21 cellular contexts compared by ENCODE assay signal in the genomic region with DNA sequence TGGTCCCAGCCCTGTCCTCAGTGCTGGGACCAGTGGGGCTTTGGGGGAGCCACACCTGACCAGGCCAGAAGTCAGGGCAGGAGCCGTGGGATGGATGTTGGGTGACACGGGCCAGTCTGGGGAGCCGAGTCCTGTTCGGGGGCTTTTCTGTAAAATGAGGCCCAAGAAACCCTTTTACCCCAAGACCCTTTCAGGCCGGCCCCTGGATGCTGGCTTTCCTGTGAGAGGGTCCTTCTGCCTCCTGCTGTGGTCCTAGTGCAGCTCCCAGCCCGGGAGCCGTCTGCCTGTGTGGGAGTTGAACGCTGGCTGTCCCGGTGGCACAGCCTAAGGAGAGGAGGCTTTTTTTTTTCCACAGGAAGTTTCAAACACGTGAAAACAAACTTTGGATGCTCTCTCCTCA.
DNase-seq lines count a peak whose midpoint lies in the region; ATAC-seq and TF ChIP-seq lines count a peak whose summit lies in the region.
"Had no signal": no experiment of that assay in that cellular context is flagged by ENCODE, and none has a peak within 500 bp of the region (broad histone marks: within the 10 kb centered on the region; RNA-seq: fewer than 3 reads in every experiment).

No MANE protein-coding gene starts in this region.

- WGBS in body of pancreas, 2 donors = 48 to 56% methylated on average over 9 to 10 of the region's 10 CpGs
- 89 to 92% (median 90%) methylated on average over 10 of the region's 10 CpGs for WGBS in psoas muscle, 3 donors

- ATAC-seq in body of pancreas (no peak), thoracic aorta (ENCODE audit: insufficient number of reproducible peaks, low FRiP score, low read depth) (no peak), psoas muscle (no peak)
- ATAC-seq: A549 had no signal

- H3K4me1 ChIP-seq in body of pancreas (peaks cover 50% of the 10 kb centered on the region), thoracic aorta (ENCODE audit: control insufficient read depth in 1 of 2, low read depth in 2 of 2) (peaks cover 3 to 40% of the 10 kb centered on the region in 2 donors), psoas muscle (peaks cover 16% of the 10 kb centered on the region)
- H3K4me1 ChIP-seq: A549; BE2C; BLaER1 treated with 17β-estradiol and CSF1 and Interleukin-3, amounts not matched to agents 10 nM and 100 nM had no signal

- 0 out of 2 replicates have a peak overlapping the region, but pooled peaks have one; percentile 91 for H3K27ac ChIP-seq in VCaP
- peak overlapping the region; percentile 18 to 85 (median 60) for H3K27ac ChIP-seq in body of pancreas
- H3K27ac ChIP-seq in thoracic aorta = peak overlapping the region in 1 of 2 donors; percentile 40
- H3K27ac ChIP-seq in psoas muscle = no peak overlapping the region
- H3K27ac ChIP-seq: A549; BLaER1 treated with 17β-estradiol and CSF1 and Interleukin-3, amounts not matched to agents 10 nM and 100 nM; GM23248 had no signal

- peak; percentile 60 for DNase-seq in DMS53 (lab: John Stamatoyannopoulos, UW)
- DNase-seq in DMS53 treated with DMSO at 0.1 percent for 48 hours (lab: John Stamatoyannopoulos, UW; ENCODE audit: unreplicated experiment) = no peak
- no peak for DNase-seq in body of pancreas
- DNase-seq in thoracic aorta (ENCODE audit: low spot score) = no peak
- DNase-seq in activated naive CD4-positive, alpha-beta T cell treated with Interleukin-2 at 50 U/mL for 16 hours = no peak
- DNase-seq in psoas muscle = no peak
- DNase-seq: 8988T; ACHN; AML-193; BE2C; CD4-positive, alpha-beta T cell; CD8-positive, alpha-beta memory T cell; DMS153; DMS79 treated with DMSO at 0.1 percent for 48 hours; GF-D8; GM23248; H7; HCEC 1CT had no signal

- TF ChIP-seq POLR2A in body of pancreas (IDR thresholded peaks at IDR 0.05) = no peak

- H3K9me3 ChIP-seq in body of pancreas (no peaks in the 10 kb centered on the region), thoracic aorta (no peaks in the 10 kb centered on the region), psoas muscle (no peaks in the 10 kb centered on the region)
- H3K9me3 ChIP-seq: A549; BE2C; BLaER1 treated with 17β-estradiol and CSF1 and Interleukin-3, amounts not matched to agents 10 nM and 100 nM had no signal

- intact Hi-C loops in body of pancreas (cut with DNase I) (no loop called here), psoas muscle (cut with DNase I) (no loop called here)

- H3K36me3 ChIP-seq in body of pancreas (replicated peaks in 1 of 2; ENCODE audit: insufficient read depth in 1 of 2, low read depth in 2 of 2) (peaks cover 0 to 9% of the 10 kb centered on the region in 2 donors), thoracic aorta (peaks cover 35% of the 10 kb centered on the region), psoas muscle (ENCODE audit: insufficient read depth in 1 of 2, low read depth in 1 of 2) (peaks cover 0 to 77% of the 10 kb centered on the region in 2 donors)

- TF ChIP-seq CTCF in VCaP (conservative IDR thresholded peaks at IDR 0.05) (no peak), body of pancreas (IDR thresholded peaks at IDR 0.05) (no peak), thoracic aorta (IDR thresholded peaks at IDR 0.05) (no peak), psoas muscle (IDR thresholded peaks at IDR 0.05) (no peak)

- H3K27me3 ChIP-seq in body of pancreas (no peaks in the 10 kb centered on the region), thoracic aorta (replicated peaks; ENCODE audit: insufficient read depth) (no peaks in the 10 kb centered on the region), psoas muscle (ENCODE audit: insufficient read depth in 3 of 3, low read length in 2 of 3) (no peaks in the 10 kb centered on the region)
- H3K27me3 ChIP-seq: BE2C; BLaER1 treated with 17β-estradiol and CSF1 and Interleukin-3, amounts not matched to agents 10 nM and 100 nM had no signal

- H3K4me3 ChIP-seq in body of pancreas = peak overlapping the region in 1 of 2 donors; percentile 10
- peak overlapping the region; percentile 1 for H3K4me3 ChIP-seq in thoracic aorta
- no peak overlapping the region for H3K4me3 ChIP-seq in psoas muscle
- H3K4me3 ChIP-seq: A549; BLaER1 treated with 17β-estradiol and CSF1 and Interleukin-3, amounts not matched to agents 10 nM and 100 nM; GM23248 had no signal
